ENCODE assay signal across 11 cellular contexts in the genomic region with DNA sequence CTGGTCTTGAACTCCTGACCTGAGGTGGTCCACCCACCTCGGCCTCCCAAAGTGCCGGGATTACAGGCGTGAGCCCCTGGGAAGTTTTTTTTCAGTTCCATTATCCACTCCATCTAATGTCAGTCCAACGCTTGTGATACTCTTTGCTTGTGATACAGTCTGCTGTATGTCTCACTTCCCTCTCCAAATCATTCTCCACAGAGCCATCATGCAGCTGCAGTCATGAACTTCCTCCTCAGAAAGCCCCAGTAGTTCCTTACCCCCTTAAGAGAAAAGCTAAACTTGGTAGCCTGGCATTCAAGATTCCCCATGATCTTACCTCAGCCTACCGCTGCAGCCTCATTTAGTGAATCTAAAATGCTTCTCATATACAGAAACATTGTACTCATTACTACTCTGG. TPM values are rescaled to one million over a fixed set of nuclear protein-coding genes. Genes with fewer than 3 reads are reported as not detected.
A peak's percentile ranks its signal among the peaks of the same experiment; 100 is the strongest.
DNase-seq lines count a peak whose midpoint lies in the region; ATAC-seq and TF ChIP-seq lines count a peak whose summit lies in the region.
"Had no signal": no experiment of that assay in that cellular context is flagged by ENCODE, and none has a peak within 500 bp of the region (broad histone marks: within the 10 kb centered on the region; RNA-seq: fewer than 3 reads in every experiment).

No MANE protein-coding gene starts in this region.

- H3K4me1 Mint-ChIP-seq in IgD-negative memory B cell, result peaks cover 21 to 39% (median 36%) of the 10 kb centered on the region in 3 donors
- peaks cover 42% of the 10 kb centered on the region for H3K4me1 Mint-ChIP-seq in activated T-helper 2 cell treated with anti-CD3 and anti-CD28 coated beads, Interferon-gamma antibody, Interleukin-2, Interleukin-4, amounts not matched to agents 10 μg/mL and 5 μg/mL and 100 μg/mL, durations not matched to agents 14 hours and 24 hours and 36 hours (ENCODE audit: low read depth)
- peaks cover 26% of the 10 kb centered on the region for H3K4me1 Mint-ChIP-seq in nephron progenitor cell

- H3K36me3 Mint-ChIP-seq in IgD-negative memory B cell, result peaks cover 6% of the 10 kb centered on the region
- peaks cover 74% of the 10 kb centered on the region for H3K36me3 Mint-ChIP-seq in activated T-helper 2 cell treated with anti-CD3 and anti-CD28 coated beads, Interferon-gamma antibody, Interleukin-2, Interleukin-4, amounts not matched to agents 10 μg/mL and 5 μg/mL and 100 μg/mL, durations not matched to agents 14 hours and 24 hours and 36 hours (ENCODE audit: low read depth)
- peaks cover 41% of the 10 kb centered on the region for H3K36me3 Mint-ChIP-seq in nephron progenitor cell (ENCODE audit: low read depth)

- no peak for DNase-seq in activated T-helper 2 cell treated with anti-CD3 and anti-CD28 coated beads, Interferon-gamma antibody, Interleukin-2, Interleukin-4, amounts not matched to agents 10 μg/mL and 5 μg/mL and 100 μg/mL, durations not matched to agents 14 hours and 24 hours and 36 hours (ENCODE audit: low spot score)
- DNase-seq in nephron progenitor cell (no peak), UCSD-AML1 (lab: John Stamatoyannopoulos, UW; ENCODE audit: unreplicated experiment) (no peak), DMS153 (lab: John Stamatoyannopoulos, UW) (no peak)
- DNase-seq: DMS79 treated with DMSO at 0.1 percent for 48 hours, NCI-H1417 treated with DMSO at 0.1 percent for 48 hours, NCI-H82 had no signal

- no peak for ATAC-seq in HG03442 (IDR thresholded peaks at IDR 0.05; ENCODE audit: unreplicated experiment)
- ATAC-seq: SK-N-SH treated with all-trans-retinoic acid at 6 μM for 48 hours had no signal

- H3K27me3 Mint-ChIP-seq in IgD-negative memory B cell (no peaks in the 10 kb centered on the region), nephron progenitor cell (ENCODE audit: low read depth, poor library complexity) (no peaks in the 10 kb centered on the region)
- no peaks in the 10 kb centered on the region for H3K27me3 Mint-ChIP-seq in activated T-helper 2 cell treated with anti-CD3 and anti-CD28 coated beads, Interferon-gamma antibody, Interleukin-2, Interleukin-4, amounts not matched to agents 10 μg/mL and 5 μg/mL and 100 μg/mL, durations not matched to agents 14 hours and 24 hours and 36 hours (ENCODE audit: low read depth)

- no peak for TF ChIP-seq CTCF in nephron progenitor cell (IDR thresholded peaks at IDR 0.05)

- H3K27ac Mint-ChIP-seq in IgD-negative memory B cell (peak overlapping the region; percentile 51 to 90 (median 75)), nephron progenitor cell (peak overlapping the region; percentile 89)
- peak overlapping the region; percentile 54 for H3K27ac Mint-ChIP-seq in activated T-helper 2 cell treated with anti-CD3 and anti-CD28 coated beads, Interferon-gamma antibody, Interleukin-2, Interleukin-4, amounts not matched to agents 10 μg/mL and 5 μg/mL and 100 μg/mL, durations not matched to agents 14 hours and 24 hours and 36 hours

- intact Hi-C loops in activated T-helper 2 cell treated with anti-CD3 and anti-CD28 coated beads, Interferon-gamma antibody, Interleukin-2, Interleukin-4, amounts not matched to agents 10 μg/mL and 5 μg/mL and 100 μg/mL, durations not matched to agents 14 hours and 24 hours and 36 hours (cut with micrococcal nuclease), result loop anchor here (10.0 kb wide), 1 partner anchor 450 kb away; the partner anchor contains the start of gene TATDN2

- H3K4me3 Mint-ChIP-seq in IgD-negative memory B cell, result peak overlapping the region; percentile 75 to 97 (median 81)
- H3K4me3 Mint-ChIP-seq in activated T-helper 2 cell treated with anti-CD3 and anti-CD28 coated beads, Interferon-gamma antibody, Interleukin-2, Interleukin-4, amounts not matched to agents 10 μg/mL and 5 μg/mL and 100 μg/mL, durations not matched to agents 14 hours and 24 hours and 36 hours (ENCODE audit: low read depth), result peak overlapping the region; percentile 73
- peak overlapping the region; percentile 72 for H3K4me3 Mint-ChIP-seq in nephron progenitor cell

- H3K4me3 ChIP-seq in GM08714 (ENCODE audit: low read length), result peak overlapping the region; percentile 94; the same call in 1 of the 2 replicates

- H3K9me3 Mint-ChIP-seq in IgD-negative memory B cell (no peaks in the 10 kb centered on the region), nephron progenitor cell (no peaks in the 10 kb centered on the region)
- no peaks in the 10 kb centered on the region for H3K9me3 Mint-ChIP-seq in activated T-helper 2 cell treated with anti-CD3 and anti-CD28 coated beads, Interferon-gamma antibody, Interleukin-2, Interleukin-4, amounts not matched to agents 10 μg/mL and 5 μg/mL and 100 μg/mL, durations not matched to agents 14 hours and 24 hours and 36 hours

RNA-seq across cellular contexts. Expression of gene ARPC4, which starts 2.3 kb away (rescaled TPM):
- 262 TPM for polyA plus RNA-seq in IgD-negative memory B cell
- total RNA-seq in activated T-helper 2 cell treated with anti-CD3 and anti-CD28 coated beads, Interferon-gamma antibody, Interleukin-2, Interleukin-4, amounts not matched to agents 10 μg/mL and 5 μg/mL and 100 μg/mL, durations not matched to agents 14 hours and 24 hours and 36 hours, result 253 and 268 TPM in 2 replicates

RNA-seq across cellular contexts. Expression of gene TADA3, which starts 2.9 kb away (rescaled TPM):
- polyA plus RNA-seq in IgD-negative memory B cell, result 52.6 TPM
- total RNA-seq in activated T-helper 2 cell treated with anti-CD3 and anti-CD28 coated beads, Interferon-gamma antibody, Interleukin-2, Interleukin-4, amounts not matched to agents 10 μg/mL and 5 μg/mL and 100 μg/mL, durations not matched to agents 14 hours and 24 hours and 36 hours, result 86.6 and 89.2 TPM in 2 replicates

RNA-seq across cellular contexts. Expression of gene TTLL3, which starts 14.8 kb away (rescaled TPM):
- polyA plus RNA-seq in IgD-negative memory B cell, result 10.5 TPM
- 51.0 and 56.5 TPM in 2 replicates for total RNA-seq in activated T-helper 2 cell treated with anti-CD3 and anti-CD28 coated beads, Interferon-gamma antibody, Interleukin-2, Interleukin-4, amounts not matched to agents 10 μg/mL and 5 μg/mL and 100 μg/mL, durations not matched to agents 14 hours and 24 hours and 36 hours

RNA-seq across cellular contexts. Expression of gene CAMK1, which starts 25.5 kb away (rescaled TPM):
- polyA plus RNA-seq in IgD-negative memory B cell, result 0.65 TPM
- 113 and 116 TPM in 2 replicates for total RNA-seq in activated T-helper 2 cell treated with anti-CD3 and anti-CD28 coated beads, Interferon-gamma antibody, Interleukin-2, Interleukin-4, amounts not matched to agents 10 μg/mL and 5 μg/mL and 100 μg/mL, durations not matched to agents 14 hours and 24 hours and 36 hours

RNA-seq across cellular contexts. Expression of gene OGG1, which starts 45.5 kb away (rescaled TPM):
- 20.7 TPM for polyA plus RNA-seq in IgD-negative memory B cell
- total RNA-seq in activated T-helper 2 cell treated with anti-CD3 and anti-CD28 coated beads, Interferon-gamma antibody, Interleukin-2, Interleukin-4, amounts not matched to agents 10 μg/mL and 5 μg/mL and 100 μg/mL, durations not matched to agents 14 hours and 24 hours and 36 hours, result 33.0 and 38.4 TPM in 2 replicates
